Comparison of ENCODE assay signal across 9 cellular contexts in the genomic region with DNA sequence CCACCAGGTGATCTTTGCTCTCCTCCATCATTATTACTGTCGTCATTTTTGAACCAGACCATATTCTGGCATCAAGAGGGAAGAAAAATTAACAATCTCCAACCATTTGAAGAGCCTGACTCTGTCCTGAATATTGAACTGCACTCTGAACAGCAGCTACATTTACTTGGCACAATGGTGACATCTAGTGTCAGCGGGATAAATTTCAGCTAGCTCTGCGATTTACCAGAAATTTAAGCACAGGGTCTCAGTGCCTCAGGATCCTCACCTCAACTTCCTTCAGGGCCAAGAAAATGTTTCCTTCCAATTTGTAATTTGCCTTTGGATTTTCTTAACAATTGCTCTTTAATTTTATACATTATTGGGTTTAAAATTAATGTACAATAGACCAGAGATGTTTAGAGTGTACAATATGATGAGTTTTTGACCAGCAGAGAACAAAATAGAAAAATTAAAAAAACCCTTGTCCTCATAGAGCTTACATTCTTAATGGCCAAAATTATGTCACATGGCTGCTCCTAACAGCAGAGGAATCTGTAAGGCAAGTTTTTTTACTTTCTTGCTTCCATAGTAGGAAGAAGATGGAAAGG. TPM values are rescaled to one million over a fixed set of nuclear protein-coding genes. Genes with fewer than 3 reads are reported as not detected.
A peak's percentile ranks its signal among the peaks of the same experiment; 100 is the strongest.
DNase-seq lines count a peak whose midpoint lies in the region; ATAC-seq and TF ChIP-seq lines count a peak whose summit lies in the region.
"Had no signal": no experiment of that assay in that cellular context is flagged by ENCODE, and none has a peak within 500 bp of the region (broad histone marks: within the 10 kb centered on the region; RNA-seq: fewer than 3 reads in every experiment).

No MANE protein-coding gene starts in this region.

- no peaks in the 10 kb centered on the region for H3K36me3 ChIP-seq in Panc1 (ENCODE audit: control insufficient read depth, insufficient read depth, low read length)

- POLR2A ChIA-PET in Panc1 (lab: Charles Lee) = no interaction called here

- no TSS peak for BruUV-seq in Panc1 (replicated peaks; lab: Mats Ljungman, UMichigan)

- in situ Hi-C loops in Panc1 (cut with HindIII; ENCODE audit: low pct_unique_long_range_greater_than_20kb, low sequenced_read_pairs) = no loop called here

- no peak overlapping the region for H3K27ac ChIP-seq in Panc1 (ENCODE audit: low read length)

- peak; percentile 80 for ATAC-seq in Panc1
- no peak for ATAC-seq in GM21423 (IDR thresholded peaks at IDR 0.05; ENCODE audit: unreplicated experiment)

- CTCF ChIA-PET in Panc1 (lab: Charles Lee) = interaction anchor here (0.7 to 1.4 kb wide), 2 partner anchors 36 to 87 kb away, joined by 3 to 8 read pairs; no protein-coding TSS in a partner anchor

- H3K4me1 ChIP-seq in Panc1 (ENCODE audit: control insufficient read depth, insufficient read depth, low read length) = no peaks in the 10 kb centered on the region

- intact Hi-C loops in Panc1 (cut with micrococcal nuclease; ENCODE audit: unreplicated experiment) = loop anchor here (2.0 kb wide), 1 partner anchor 87 kb away; no protein-coding TSS in a partner anchor

- DNase-seq in NCI-H446 (lab: John Stamatoyannopoulos, UW) (peak; percentile 3 to 30), NCI-H446 treated with DMSO at 0.1 percent for 48 hours (lab: John Stamatoyannopoulos, UW) (no peak), HT1080 (ENCODE audit: low read depth) (peak; percentile 54), Panc1 (ENCODE audit: low read depth, low spot score) (peak; percentile 56), globus pallidus (ENCODE audit: low spot score) (peak; percentile 50), retinal pigment epithelial cell (ENCODE audit: low read depth) (peak; percentile 11)
- DNase-seq in activated effector memory CD4-positive, alpha-beta T cell treated with anti-CD3 and anti-CD28 coated beads, Interleukin-2, amount 50 U/mL, for 16 hours = peak; percentile 66

- no peaks in the 10 kb centered on the region for H3K9me3 ChIP-seq in Panc1 (ENCODE audit: control insufficient read depth, insufficient read depth, low read depth, low read length)

- no peaks in the 10 kb centered on the region for H3K27me3 ChIP-seq in Panc1 (ENCODE audit: control insufficient read depth, insufficient read depth, low read length)

- H3K4me3 ChIP-seq in Panc1 (ENCODE audit: low read depth in 2 of 2, low read length in 2 of 2) (no peak overlapping the region), retinal pigment epithelial cell (ENCODE audit: low read length) (no peak overlapping the region)

- peak; percentile 73 for TF ChIP-seq CTCF in Panc1 (IDR thresholded peaks at IDR 0.05)
- TF ChIP-seq CTCF in retinal pigment epithelial cell (conservative IDR thresholded peaks at IDR 0.05; ENCODE audit: low read depth, low read length) = peak; percentile 71

RNA-seq across cellular contexts. Expression of a gene that starts 10.7 kb away (rescaled TPM):
- 0.87 and 0.90 TPM in 2 replicates for total RNA-seq in HT1080 (2014; rRNA removed; shearing (Covaris generic))
- 1.5 and 1.7 TPM in 2 replicates for polyA plus RNA-seq in HT1080 (2015; cell fraction: cytosol; rRNA removed)
- 5.0 and 7.5 TPM in 2 replicates for polyA plus RNA-seq in HT1080 (2015; cell fraction: nucleus; rRNA removed)
- 2.5 TPM for total RNA-seq in Panc1 (2021; ENCODE audit: unreplicated experiment)
- polyA plus RNA-seq in Panc1 (2012; ENCODE audit: insufficient read length) = 0.99 TPM

RNA-seq across cellular contexts. Expression of a gene that starts 26.4 kb away (rescaled TPM):
- total RNA-seq in HT1080 (2014; rRNA removed; shearing (Covaris generic)) = 0.43 TPM in 1 of 2 replicates, not detected in the other
- polyA plus RNA-seq in HT1080 (2015; cell fraction: cytosol; rRNA removed) = not detected in 2 replicates
- 0.11 TPM in 1 of 2 replicates, not detected in the other for polyA plus RNA-seq in HT1080 (2015; cell fraction: nucleus; rRNA removed)
- total RNA-seq in Panc1 (2021; ENCODE audit: unreplicated experiment) = 1.1 TPM
- not detected for polyA plus RNA-seq in Panc1 (2012; ENCODE audit: insufficient read length)
- total RNA-seq: glomerular endothelial cell had no signal

RNA-seq across cellular contexts. Expression of a gene that starts 37.8 kb away (rescaled TPM):
- total RNA-seq in HT1080 (2014; rRNA removed; shearing (Covaris generic)) = 6.3 and 8.3 TPM in 2 replicates
- 9.9 and 10.2 TPM in 2 replicates for polyA plus RNA-seq in HT1080 (2015; cell fraction: cytosol; rRNA removed)
- 10.3 and 11.2 TPM in 2 replicates for polyA plus RNA-seq in HT1080 (2015; cell fraction: nucleus; rRNA removed)
- total RNA-seq in Panc1 (2021; ENCODE audit: unreplicated experiment) = 5.2 TPM
- 4.9 TPM for polyA plus RNA-seq in Panc1 (2012; ENCODE audit: insufficient read length)

RNA-seq across cellular contexts. Expression of a gene that starts 58.0 kb away (rescaled TPM):
- not detected in 2 replicates for total RNA-seq in HT1080 (2014; rRNA removed; shearing (Covaris generic))
- not detected in 2 replicates for polyA plus RNA-seq in HT1080 (2015; cell fraction: cytosol; rRNA removed)
- polyA plus RNA-seq in HT1080 (2015; cell fraction: nucleus; rRNA removed) = not detected in 2 replicates
- not detected for total RNA-seq in Panc1 (2021; ENCODE audit: unreplicated experiment)
- polyA plus RNA-seq in Panc1 (2012; ENCODE audit: insufficient read length) = not detected
- total RNA-seq: glomerular endothelial cell had no signal
